Comparison of ENCODE assay signal across 1 cellular context in genomic region chr6:75748743-75749538, GRCh38.
TF ChIP-seq lines count a peak whose summit lies in the region.

Gene MYO6 (plus strand): TSS chr6:75749239. CDS start chr6:75817548, 68,309 bp downstream.

TF ChIP-seq in GM12878, 131 proteins besides CTCF, POLR2A, EP300 and RAD21 (continued from another document):
- TF ChIP-seq BHLHE40 (IDR thresholded peaks at IDR 0.05; ENCODE audit: borderline replicate concordance in 1 of 2, low read depth in 2 of 2, low read length in 1 of 2), result peak in 1 of 2 experiments; percentile 71; a peak in 2 of 4 replicates
- no peak for TF ChIP-seq RUNX3 (IDR thresholded peaks at IDR 0.05; ENCODE audit: low read length)
- TF ChIP-seq NR2F1 (conservative IDR thresholded peaks at IDR 0.05), result peak; percentile 53; the same call in 1 of the 2 replicates
- no peak for TF ChIP-seq CEBPZ (IDR thresholded peaks at IDR 0.05; ENCODE audit: low read depth, low read length)
- TF ChIP-seq GATAD2B (conservative IDR thresholded peaks at IDR 0.05; ENCODE audit: low read depth), result peak; percentile 82
- peak; percentile 67; the same call in 1 of the 2 replicates for TF ChIP-seq POLR2AphosphoS5 (IDR thresholded peaks at IDR 0.05; ENCODE audit: low read length)
- TF ChIP-seq NKRF (conservative IDR thresholded peaks at IDR 0.05), result peak; percentile 69
- peak; percentile 71; the same call in 1 of the 2 replicates for TF ChIP-seq SMARCA5 (IDR thresholded peaks at IDR 0.05)
- 0 out of 2 replicates have a peak, but pooled peaks have one; percentile 36 for TF ChIP-seq BCLAF1 (IDR thresholded peaks at IDR 0.05)
- no peak for TF ChIP-seq ELK1 (IDR thresholded peaks at IDR 0.05; ENCODE audit: low read depth, low read length)
- TF ChIP-seq FOXK2 (IDR thresholded peaks at IDR 0.05), result no peak
- TF ChIP-seq BACH1 (IDR thresholded peaks at IDR 0.05; ENCODE audit: borderline replicate concordance), result peak; percentile 83; the same call in 1 of the 2 replicates
- TF ChIP-seq RBBP5 (conservative IDR thresholded peaks at IDR 0.05), result no peak
- TF ChIP-seq CREB1 (IDR thresholded peaks at IDR 0.05; ENCODE audit: low read depth), result peak; percentile 64; the same call in 1 of the 2 replicates
- peak; percentile 63; the same call in 1 of the 2 replicates for TF ChIP-seq DPF2 (IDR thresholded peaks at IDR 0.05)
- no peak for TF ChIP-seq TCF7 (IDR thresholded peaks at IDR 0.05; ENCODE audit: borderline replicate concordance)
- TF ChIP-seq LARP7 (IDR thresholded peaks at IDR 0.05), result peak; percentile 85
- TF ChIP-seq IKZF1 (conservative IDR thresholded peaks at IDR 0.05), result peak; percentile 88
- TF ChIP-seq EZH2 (IDR thresholded peaks at IDR 0.05; ENCODE audit: borderline replicate concordance, control insufficient read depth, low read depth, low read length), result no peak
- peak; percentile 55; the same call in 1 of the 2 replicates for TF ChIP-seq ZNF687 (IDR thresholded peaks at IDR 0.05)
- no peak for TF ChIP-seq JUNB (IDR thresholded peaks at IDR 0.05)
- TF ChIP-seq ZNF24 (IDR thresholded peaks at IDR 0.05), result 0 out of 2 replicates have a peak, but pooled peaks have one; percentile 12
- TF ChIP-seq ZNF274 (IDR thresholded peaks at IDR 0.05; ENCODE audit: insufficient read depth, insufficient read length), result no peak
- TF ChIP-seq CHD2 (IDR thresholded peaks at IDR 0.05; ENCODE audit: borderline replicate concordance, low read depth, low read length), result no peak
- no peak for TF ChIP-seq ESRRA (IDR thresholded peaks at IDR 0.05; ENCODE audit: low read length)
- no peak for TF ChIP-seq KDM1A (IDR thresholded peaks at IDR 0.05; ENCODE audit: borderline replicate concordance)
- 0 out of 2 replicates have a peak, but pooled peaks have one; percentile 39 for TF ChIP-seq TAF1 (IDR thresholded peaks at IDR 0.05; ENCODE audit: borderline replicate concordance, low read depth, low read length)
